In genomic region chr17:52148969-52149351, GRCh38 we compare ENCODE assay signal across 20 cellular contexts. TPM values are rescaled to one million over a fixed set of nuclear protein-coding genes. Genes with fewer than 3 reads are reported as not detected.
DNase-seq lines count a peak whose midpoint lies in the region; ATAC-seq, FAIRE-seq and TF ChIP-seq lines count a peak whose summit lies in the region.
"Had no signal": no experiment of that assay in that cellular context is flagged by ENCODE, and none has a peak within 500 bp of the region (broad histone marks: within the 10 kb centered on the region; RNA-seq: fewer than 3 reads in every experiment).

No MANE protein-coding gene starts in this region.

- POLR2A ChIA-PET in HepG2 (lab: Yijun Ruan, JAX): no interaction called here
- POLR2A ChIA-PET in RWPE1 (lab: Yijun Ruan, JAX; ENCODE audit: low non-redundant PET): no interaction called here

- BruUV-seq in HepG2 (replicated peaks; lab: Mats Ljungman, UMichigan): no TSS peak

- no peaks in the 10 kb centered on the region for H3K79me2 ChIP-seq in HepG2 (ENCODE audit: insufficient read depth, low read length)

- DNase-seq in HepG2 (ENCODE audit: low spot score): no peak
- DNase-seq in RWPE1 (ENCODE audit: low spot score): peak; percentile 58
- peak; percentile 4 for DNase-seq in fibroblast of pulmonary artery (ENCODE audit: low read depth)
- peak; percentile 26 for DNase-seq in urothelium cell line (ENCODE audit: low spot score)
- DNase-seq in stimulated activated CD4-positive, alpha-beta T cell treated with anti-CD3 and anti-CD28 coated beads, Interleukin-4, amount 100 ng/mL, for 24 hours: no peak
- no peak for DNase-seq in activated naive CD4-positive, alpha-beta T cell (lab: John Stamatoyannopoulos, UW)
- DNase-seq: activated CD4-positive, alpha-beta T cell treated with anti-CD3 and anti-CD28 coated beads for 1 hour; activated gamma-delta T cell; anterior cingulate cortex; CD4-positive, CD25-positive, alpha-beta regulatory T cell; esophagus squamous epithelium; heart left ventricle; stimulated activated CD4-positive, alpha-beta T cell treated with anti-CD3 and anti-CD28 coated beads, Interleukin-2, amount 100 ng/mL, for 24 hours had no signal

- FAIRE-seq in HepG2 (lab: Jason Lieb, UNC) (no peak), urothelium cell line (lab: Jason Lieb, UNC) (peak; percentile 23)
- FAIRE-seq: GM12891 had no signal

- H3K4me3 ChIP-seq in liver (ENCODE audit: low read depth in 1 of 3, low read length in 3 of 3) (no peak overlapping the region), HepG2 (replicated peaks in 1 of 3; ENCODE audit: insufficient read depth in 1 of 3, low read depth in 2 of 3, low read length in 3 of 3) (no peak overlapping the region), fibroblast of pulmonary artery (replicated peaks; ENCODE audit: low read depth, low read length) (no peak overlapping the region)
- H3K4me3 ChIP-seq: esophagus squamous epithelium, GM23338, heart left ventricle had no signal

- WGBS in liver: 40% methylated on average over 1 of the region's 1 CpG
- 8% methylated on average over 1 of the region's 1 CpG for WGBS in HepG2 (ENCODE audit: low lambda C conversion rate)

- TF ChIP-seq CTCF in liver (IDR thresholded peaks at IDR 0.05; ENCODE audit: low read depth, low read length, missing input control) (no peak), HepG2 (CRISPR knock-in tag; IDR thresholded peaks at IDR 0.05) (no peak), RWPE1 (conservative IDR thresholded peaks at IDR 0.05; ENCODE audit: low read depth) (no peak), fibroblast of pulmonary artery (IDR thresholded peaks at IDR 0.05; ENCODE audit: low read length, missing control alignments) (no peak)

- H3K9me3 ChIP-seq in liver (ENCODE audit: control insufficient read depth in 4 of 4, low read length in 3 of 4) (no peaks in the 10 kb centered on the region), HepG2 (ENCODE audit: low read length) (no peaks in the 10 kb centered on the region)
- H3K9me3 ChIP-seq: esophagus squamous epithelium, heart left ventricle had no signal

- TF ChIP-seq EP300 in HepG2 (IDR thresholded peaks at IDR 0.05; ENCODE audit: low read depth in 2 of 2, low read length in 2 of 2): no peak
- no peak for TF ChIP-seq EP300 in HepG2 (CRISPR knock-in tag; IDR thresholded peaks at IDR 0.05; ENCODE audit: borderline replicate concordance)

- CTCF ChIA-PET in HepG2 (lab: Yijun Ruan, JAX; ENCODE audit: low intra/inter-chr PET ratio, low total read pairs) (no interaction called here), RWPE1 (lab: Yijun Ruan, JAX) (no interaction called here)

- peaks cover 0 to 5% (median 2%) of the 10 kb centered on the region in 4 donors for H3K4me1 ChIP-seq in liver (ENCODE audit: control insufficient read depth in 4 of 4, insufficient read depth in 4 of 4, low read length in 3 of 4)
- H3K4me1 ChIP-seq in HepG2 (ENCODE audit: insufficient read depth, low read length): no peaks in the 10 kb centered on the region
- H3K4me1 ChIP-seq: heart left ventricle had no signal

- H3K27ac ChIP-seq in liver (ENCODE audit: low read depth in 1 of 2, low read length in 2 of 2): no peak overlapping the region
- H3K27ac ChIP-seq in HepG2 (ENCODE audit: extremely low read length, insufficient read depth, low read length): no peak overlapping the region
- no peak overlapping the region for H3K27ac ChIP-seq in RWPE1
- H3K27ac ChIP-seq: heart left ventricle had no signal

- no peak overlapping the region for H2AFZ ChIP-seq in HepG2 (ENCODE audit: low read length)
- H2AFZ ChIP-seq: GM23338 had no signal

- H3K9ac ChIP-seq in liver (ENCODE audit: low read depth in 1 of 2, low read length in 2 of 2): no peak overlapping the region
- H3K9ac ChIP-seq in HepG2 (ENCODE audit: insufficient read depth, low read depth, low read length): no peak overlapping the region

- in situ Hi-C loops in HepG2 (cut with HindIII; ENCODE audit: extremely low pct_ligation_motif_present, low pct_unique_long_range_greater_than_20kb): no loop called here

- no peaks in the 10 kb centered on the region for H3K36me3 ChIP-seq in liver (ENCODE audit: control insufficient read depth in 4 of 4, insufficient read depth in 3 of 4, low read depth in 1 of 4, low read length in 3 of 4)
- H3K36me3 ChIP-seq in HepG2 (replicated peaks in 1 of 2; ENCODE audit: control insufficient read depth in 1 of 2, insufficient read depth in 2 of 2, low read length in 2 of 2): no peaks in the 10 kb centered on the region
- H3K36me3 ChIP-seq: esophagus squamous epithelium, heart left ventricle had no signal

- TF ChIP-seq POLR2A in HepG2 (IDR thresholded peaks at IDR 0.05; ENCODE audit: insufficient read depth in 1 of 2, low read depth in 2 of 2, low read length in 2 of 2): no peak

- H4K20me1 ChIP-seq in HepG2 (ENCODE audit: insufficient read depth, low read length): no peaks in the 10 kb centered on the region

- ATAC-seq in HepG2 (no peak), GM21529 (IDR thresholded peaks at IDR 0.05; ENCODE audit: unreplicated experiment) (no peak)
- ATAC-seq: GM23338, heart left ventricle had no signal

- H3K27me3 ChIP-seq in liver (ENCODE audit: control insufficient read depth in 4 of 4, insufficient read depth in 4 of 4, low read length in 3 of 4): no peaks in the 10 kb centered on the region
- H3K27me3 ChIP-seq in HepG2 (ENCODE audit: control insufficient read depth in 1 of 2, insufficient read depth in 2 of 2, low read length in 2 of 2): no peaks in the 10 kb centered on the region
- H3K27me3 ChIP-seq: esophagus squamous epithelium had no signal

- TF ChIP-seq RAD21 in liver (IDR thresholded peaks at IDR 0.05) (peak in 1 of 2 donors; percentile 14), HepG2 (CRISPR knock-in tag; IDR thresholded peaks at IDR 0.05) (no peak)

- intact Hi-C loops in HepG2 (cut with micrococcal nuclease; ENCODE audit: unreplicated experiment): no loop called here

- H3K4me2 ChIP-seq in HepG2 (ENCODE audit: low read depth, low read length): no peak overlapping the region
- H3K4me2 ChIP-seq: GM23338 had no signal

TF ChIP-seq in liver, 16 proteins besides CTCF, POLR2A, EP300 and RAD21 (continues in another document):
- TF ChIP-seq RXRA (IDR thresholded peaks at IDR 0.05) (peak in 1 of 2 donors; percentile 71), FOXA2 (IDR thresholded peaks at IDR 0.05) (no peak), HNF4G (IDR thresholded peaks at IDR 0.05) (no peak), HNF4A (conservative IDR thresholded peaks at IDR 0.05) (peak in 1 of 2 donors; percentile 62), EGR1 (IDR thresholded peaks at IDR 0.05; ENCODE audit: low read depth in 2 of 2) (peak in 1 of 2 donors; percentile 38)

TF ChIP-seq in HepG2, 621 proteins besides CTCF, POLR2A, EP300 and RAD21 (continues in another document):
- TF ChIP-seq YEATS2 (CRISPR knock-in tag; IDR thresholded peaks at IDR 0.05; ENCODE audit: borderline replicate concordance) (no peak), IRF2 (CRISPR knock-in tag; IDR thresholded peaks at IDR 0.05) (no peak), NR0B2 (CRISPR knock-in tag; IDR thresholded peaks at IDR 0.05) (no peak), DDIT3 (CRISPR knock-in tag; IDR thresholded peaks at IDR 0.05) (no peak), ELF1 (CRISPR knock-in tag; IDR thresholded peaks at IDR 0.05) (no peak), PHF5A (CRISPR knock-in tag; IDR thresholded peaks at IDR 0.05; ENCODE audit: low read depth, unreplicated experiment) (no peak)

RNA-seq across cellular contexts. Expression of gene CA10, which starts 9.6 kb away (rescaled TPM):
- total RNA-seq in liver (under 1 TPM in 1 of 2 donors, not detected in 1; 0.05 TPM), HepG2 (2016; rRNA removed; fragmentation: Illumina TruSeq; extraction: Trizol) (not detected in 2 replicates)
- polyA plus RNA-seq in liver (not detected), HepG2 (2011; rRNA removed) (not detected in 2 replicates)
- total RNA-seq in HepG2 (2016; cell fraction: cytosol; rRNA removed; fragmentation: Illumina TruSeq; extraction: Trizol; ENCODE audit: low read depth): not detected in 2 replicates
- total RNA-seq in HepG2 (2016; cell fraction: insoluble cytoplasmic fraction; rRNA removed; fragmentation: Illumina TruSeq; extraction: Trizol): not detected in 2 replicates
- total RNA-seq in HepG2 (2016; cell fraction: membrane; rRNA removed; fragmentation: Illumina TruSeq; extraction: Trizol): not detected in 2 replicates
- not detected in 2 replicates for total RNA-seq in HepG2 (2016; cell fraction: nucleus; rRNA removed; fragmentation: Illumina TruSeq; extraction: Trizol)
- not detected in 2 replicates for polyA plus RNA-seq in HepG2 (2011; cell fraction: cytosol; rRNA removed)
- not detected in 2 replicates for polyA plus RNA-seq in HepG2 (2011; cell fraction: nucleus; rRNA removed)
- not detected in 2 replicates for polyA plus RNA-seq in HepG2 (2012)
- polyA plus RNA-seq in HepG2 (2016; cell fraction: cytosol; fragmentation: Illumina TruSeq; extraction: Trizol; ENCODE audit: low read depth): not detected in 2 replicates
- not detected in 2 replicates for polyA plus RNA-seq in HepG2 (2016; cell fraction: insoluble cytoplasmic fraction; fragmentation: Illumina TruSeq; extraction: Trizol; ENCODE audit: low read depth)
- polyA plus RNA-seq in HepG2 (2016; cell fraction: membrane; fragmentation: Illumina TruSeq; extraction: Trizol; ENCODE audit: low read depth): not detected in 2 replicates
- polyA plus RNA-seq in HepG2 (2016; cell fraction: nucleus; fragmentation: Illumina TruSeq; extraction: Trizol; ENCODE audit: insufficient read depth, low read depth): not detected in 2 replicates
- polyA minus RNA-seq in HepG2 (2011; rRNA and poly(A)+ RNA removed; ENCODE audit: low replicate concordance): not detected in 2 replicates
- polyA minus RNA-seq in HepG2 (2011; cell fraction: cytosol; rRNA and poly(A)+ RNA removed): not detected in 2 replicates
- not detected in 2 replicates for polyA minus RNA-seq in HepG2 (2011; cell fraction: nucleus; rRNA and poly(A)+ RNA removed)
- total RNA-seq: CD4-positive, CD25-positive, alpha-beta regulatory T cell; heart left ventricle; HT-29; omental fat pad; subcutaneous adipose tissue had no signal
- polyA plus RNA-seq: CD4-positive, CD25-positive, alpha-beta regulatory T cell; heart left ventricle had no signal

Comparison
In these comparisons a context has a peak if more than half of its experiments do, and no peak if none do; other contexts are left out.
1. DNase-seq: peak in RWPE1 (single experiment), fibroblast of pulmonary artery (single experiment) and urothelium cell line (single experiment); none in HepG2 (single experiment), stimulated activated CD4-positive, alpha-beta T cell treated with anti-CD3 and anti-CD28 coated beads, Interleukin-4, amount 100 ng/mL, for 24 hours (single experiment) and activated naive CD4-positive, alpha-beta T cell (0 of 4).